In genomic region chr11:65013692-65014145, GRCh38 we compare ENCODE assay signal across 8 cellular contexts. TPM values are rescaled to one million over a fixed set of nuclear protein-coding genes. Genes with fewer than 3 reads are reported as not detected.
A peak's percentile ranks its signal among the peaks of the same experiment; 100 is the strongest.
DNase-seq lines count a peak whose midpoint lies in the region; ATAC-seq and TF ChIP-seq lines count a peak whose summit lies in the region.

No MANE protein-coding gene starts in this region.

- peak overlapping the region; percentile 99 for H3K27ac Mint-ChIP-seq in stimulated activated naive B cell treated with anti-CD40 and anti-IgM and Interleukin-4, amounts not matched to agents 10 μg/mL and 1 μg/mL and 100 μg/mL, for 72 hours

- H3K4me1 ChIP-seq in esophagus muscularis mucosa: peaks cover 16 to 37% (median 34%) of the 10 kb centered on the region in 4 donors
- peaks cover 6 to 16% of the 10 kb centered on the region in 2 donors for H3K4me1 ChIP-seq in muscle layer of duodenum (ENCODE audit: control insufficient read depth in 1 of 2, insufficient read depth in 2 of 2, low read length in 2 of 2)

- TF ChIP-seq EP300 in esophagus muscularis mucosa (IDR thresholded peaks at IDR 0.05): no peak

- H3K9me3 Mint-ChIP-seq in stimulated activated naive B cell treated with anti-CD40 and anti-IgM and Interleukin-4, amounts not matched to agents 10 μg/mL and 1 μg/mL and 100 μg/mL, for 72 hours: peaks cover 0 to 2% of the 10 kb centered on the region in 2 donors

- H3K9me3 ChIP-seq in esophagus muscularis mucosa: no peaks in the 10 kb centered on the region
- no peaks in the 10 kb centered on the region for H3K9me3 ChIP-seq in muscle layer of duodenum (ENCODE audit: control insufficient read depth in 1 of 2, low read length in 2 of 2)

- H3K27me3 ChIP-seq in esophagus muscularis mucosa (no peaks in the 10 kb centered on the region), muscle layer of duodenum (ENCODE audit: low read depth, low read length) (no peaks in the 10 kb centered on the region)

- H3K36me3 ChIP-seq in esophagus muscularis mucosa (peaks cover 0 to 15% (median 9%) of the 10 kb centered on the region in 4 donors), muscle layer of duodenum (ENCODE audit: control insufficient read depth in 1 of 2, insufficient read depth in 2 of 2, low read length in 2 of 2) (peaks cover 7 to 12% of the 10 kb centered on the region in 2 donors)

- 1% methylated on average over 15 of the region's 37 CpGs for WGBS in esophagus muscularis mucosa

- H3K4me1 Mint-ChIP-seq in stimulated activated naive B cell treated with anti-CD40 and anti-IgM and Interleukin-4, amounts not matched to agents 10 μg/mL and 1 μg/mL and 100 μg/mL, for 72 hours: peaks cover 26 to 38% of the 10 kb centered on the region in 2 donors

- DNase-seq in CD1c-positive myeloid dendritic cell (ENCODE audit: extremely low spot score) (peak; percentile 92), NCI-H82 treated with DMSO at 0.1 percent for 48 hours (lab: John Stamatoyannopoulos, UW; ENCODE audit: unreplicated experiment) (peak; percentile 61), esophagus muscularis mucosa (ENCODE audit: extremely low spot score) (no peak)
- DNase-seq in activated T-cell treated with anti-CD3 and anti-CD28 coated beads, Interleukin-2, amount 50 U/mL, for 1 hour: peak; percentile 89
- DNase-seq in stimulated activated naive B cell treated with anti-CD40 and anti-IgM and Interleukin-4, amounts not matched to agents 10 μg/mL and 1 μg/mL and 100 μg/mL, for 72 hours: peak; percentile 89

- ATAC-seq in GM19372 (IDR thresholded peaks at IDR 0.05; ENCODE audit: low read depth, unreplicated experiment) (peak; percentile 65), HG03460 (IDR thresholded peaks at IDR 0.05; ENCODE audit: unreplicated experiment) (peak; percentile 74)
- ATAC-seq in stimulated activated naive B cell treated with anti-CD40 and anti-IgM and Interleukin-4, amounts not matched to agents 10 μg/mL and 1 μg/mL and 100 μg/mL, for 72 hours (replicated peaks): peak; percentile 84 to 87

- no peaks in the 10 kb centered on the region for H3K27me3 Mint-ChIP-seq in stimulated activated naive B cell treated with anti-CD40 and anti-IgM and Interleukin-4, amounts not matched to agents 10 μg/mL and 1 μg/mL and 100 μg/mL, for 72 hours

- intact Hi-C loops in esophagus muscularis mucosa (cut with DNase I): loop anchor here (5.0 to 10.0 kb wide), 3 partner anchors 69 to 169 kb away; partner anchors contain the start of genes CDC42BPG, CDCA5, TM7SF2 and ZFPL1

- H3K27ac ChIP-seq in esophagus muscularis mucosa (replicated peaks in 1 of 4): peak overlapping the region; percentile 97 to 100 (median 98)
- H3K27ac ChIP-seq in muscle layer of duodenum (ENCODE audit: low read length): peak overlapping the region; percentile 93

- no peak for TF ChIP-seq CTCF in esophagus muscularis mucosa (IDR thresholded peaks at IDR 0.05)

- peak overlapping the region; percentile 70 to 97 (median 82) for H3K4me3 ChIP-seq in esophagus muscularis mucosa
- H3K4me3 ChIP-seq in muscle layer of duodenum (ENCODE audit: low read depth in 1 of 2, low read length in 2 of 2): peak overlapping the region; percentile 66 to 72

- peak; percentile 31 for TF ChIP-seq POLR2A in esophagus muscularis mucosa (IDR thresholded peaks at IDR 0.05; ENCODE audit: low read depth)

- peaks cover 12 to 15% of the 10 kb centered on the region in 2 donors for H3K36me3 Mint-ChIP-seq in stimulated activated naive B cell treated with anti-CD40 and anti-IgM and Interleukin-4, amounts not matched to agents 10 μg/mL and 1 μg/mL and 100 μg/mL, for 72 hours

- peak overlapping the region; percentile 88 to 94 for H3K4me3 Mint-ChIP-seq in stimulated activated naive B cell treated with anti-CD40 and anti-IgM and Interleukin-4, amounts not matched to agents 10 μg/mL and 1 μg/mL and 100 μg/mL, for 72 hours

RNA-seq across cellular contexts. Expression of gene ARL2, which starts 0.2 kb away (rescaled TPM):
- total RNA-seq in esophagus muscularis mucosa: 100 to 1,000 TPM; 150 to 189 (median 172) TPM

RNA-seq across cellular contexts. Expression of gene SNX15, which starts 13.5 kb away (rescaled TPM):
- 10 to 100 TPM; 21.2 to 57.1 (median 33.1) TPM for total RNA-seq in esophagus muscularis mucosa

RNA-seq across cellular contexts. Expression of gene BATF2, which starts 16.9 kb away (rescaled TPM):
- total RNA-seq in esophagus muscularis mucosa: 1 to 10 TPM in 3 of 4 donors, under 1 TPM in 1; 0.42 to 5.1 (median 3.1) TPM

RNA-seq across cellular contexts. Expression of gene SAC3D1, which starts 27.3 kb away (rescaled TPM):
- 10 to 100 TPM in 3 of 4 donors, 1 to 10 TPM in 1; 9.6 to 21.8 (median 13.1) TPM for total RNA-seq in esophagus muscularis mucosa

RNA-seq across cellular contexts. Expression of gene MAJIN, which starts 41.8 kb away (rescaled TPM):
- total RNA-seq in esophagus muscularis mucosa: not detected
